In the genomic region with DNA sequence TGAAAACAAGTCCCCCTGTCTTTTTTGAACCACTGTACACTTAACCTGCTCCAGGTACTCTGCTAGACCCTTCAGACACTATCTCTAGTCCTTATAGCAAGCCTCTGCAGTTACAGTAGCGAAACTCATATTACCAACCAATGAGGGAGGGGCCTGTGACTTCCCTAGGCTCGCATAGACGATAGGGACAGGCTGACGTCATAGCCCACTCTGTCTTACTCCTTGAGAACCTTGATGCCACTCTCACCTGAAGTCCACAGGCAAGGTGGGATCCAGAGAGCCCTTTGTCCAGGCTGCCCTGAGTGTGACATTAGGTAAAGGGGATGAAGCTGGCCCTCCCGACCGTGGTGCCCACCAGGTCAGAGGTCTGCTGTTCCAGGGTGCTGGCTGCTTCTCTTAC, we compare ENCODE assay signal across 32 cellular contexts.
"Had no signal": no experiment of that assay in that cellular context is flagged by ENCODE, and none has a peak within 500 bp of the region (broad histone marks: within the 10 kb centered on the region; RNA-seq: fewer than 3 reads in every experiment).

No MANE protein-coding gene starts in this region.

- H3K27ac ChIP-seq: Peyer's patch, WERI-Rb-1 had no signal

- H3K36me3 ChIP-seq: Peyer's patch, WERI-Rb-1 had no signal

- H3K4me3 ChIP-seq: Peyer's patch had no signal

- H3K27me3 ChIP-seq: Peyer's patch had no signal

- H3K4me1 Mint-ChIP-seq: activated CD4-positive, alpha-beta memory T cell treated with anti-CD3 and anti-CD28 coated beads, Interleukin-2, amount 10 ng/mL, durations not matched to agents 7 days and 5 days; activated CD8-positive, alpha-beta memory T cell treated with anti-CD3 and anti-CD28 coated beads, Interleukin-2, amount 10 ng/mL, durations not matched to agents 7 days and 5 days; activated naive CD4-positive, alpha-beta T cell treated with anti-CD3 and anti-CD28 coated beads, Interleukin-2, amount 10 ng/mL, durations not matched to agents 7 days and 5 days; activated naive CD8-positive, alpha-beta T cell treated with anti-CD3 and anti-CD28 coated beads, Interleukin-2, amount 50 U/mL, for 24 hours had no signal

- DNase-seq: activated CD4-positive, alpha-beta memory T cell treated with anti-CD3 and anti-CD28 coated beads, Interleukin-2, amount 10 ng/mL, durations not matched to agents 7 days and 5 days; activated CD4-positive, alpha-beta T cell treated with anti-CD3 and anti-CD28 coated beads for 1 hour; activated CD4-positive, alpha-beta T cell treated with anti-CD3 and anti-CD28 coated beads for 48 hours; activated CD4-positive, CD25-positive, alpha-beta regulatory T cell; activated CD8-positive, alpha-beta memory T cell treated with anti-CD3 and anti-CD28 coated beads for 24 hours; activated CD8-positive, alpha-beta memory T cell treated with anti-CD3 and anti-CD28 coated beads, Interleukin-2, amount 10 ng/mL, durations not matched to agents 7 days and 5 days; activated CD8-positive, alpha-beta memory T cell treated with anti-CD3 and anti-CD28 coated beads, Interleukin-2, amount 50 U/mL, for 48 hours; activated effector memory CD4-positive, alpha-beta T cell treated with Interleukin-2 at 50 U/mL for 16 hours; activated naive CD4-positive, alpha-beta T cell treated with anti-CD3 and anti-CD28 coated beads, Interleukin-2, amount 10 ng/mL, durations not matched to agents 7 days and 5 days; activated naive CD8-positive, alpha-beta T cell treated with anti-CD3 and anti-CD28 coated beads, Interleukin-2, amount 50 U/mL, for 24 hours; activated T-cell treated with anti-CD3 and anti-CD28 coated beads, Interleukin-2, amount 50 U/mL, for 48 hours; anterior cingulate cortex; central memory CD4-positive, alpha-beta T cell; NCI-H1092 treated with DMSO at 0.1 percent for 48 hours; NCI-H1417; NCI-H146; NCI-H187; NCI-H2029 treated with DMSO at 0.1 percent for 48 hours; NCI-H2107; NCI-H2171; NCI-H510A; NCI-H526; NCI-H748 treated with DMSO at 0.1 percent for 48 hours; NK-92 treated with Interleukin-12 subunit alpha and Interleukin-12 subunit beta, amount 100 ng/mL, for 24 hours; PC-3; Peyer's patch; RPMI8226; SHP77 treated with DMSO at 0.1 percent for 48 hours; T1000; WERI-Rb-1 had no signal

- H3K9me3 ChIP-seq: Peyer's patch had no signal

- ATAC-seq: activated CD8-positive, alpha-beta memory T cell treated with anti-CD3 and anti-CD28 coated beads, Interleukin-2, amount 10 ng/mL, durations not matched to agents 7 days and 5 days; activated naive CD8-positive, alpha-beta T cell treated with anti-CD3 and anti-CD28 coated beads, Interleukin-2, amount 50 U/mL, for 24 hours; PC-3 had no signal

- H3K27ac Mint-ChIP-seq: activated CD4-positive, alpha-beta memory T cell treated with anti-CD3 and anti-CD28 coated beads, Interleukin-2, amount 10 ng/mL, durations not matched to agents 7 days and 5 days; activated CD8-positive, alpha-beta memory T cell treated with anti-CD3 and anti-CD28 coated beads, Interleukin-2, amount 10 ng/mL, durations not matched to agents 7 days and 5 days; activated naive CD4-positive, alpha-beta T cell treated with anti-CD3 and anti-CD28 coated beads, Interleukin-2, amount 10 ng/mL, durations not matched to agents 7 days and 5 days; activated naive CD8-positive, alpha-beta T cell; activated naive CD8-positive, alpha-beta T cell treated with anti-CD3 and anti-CD28 coated beads, Interleukin-2, amount 50 U/mL, for 24 hours had no signal

- H3K4me1 ChIP-seq: Peyer's patch had no signal

- H3K27me3 Mint-ChIP-seq: activated naive CD8-positive, alpha-beta T cell had no signal

- H3K36me3 Mint-ChIP-seq: activated CD8-positive, alpha-beta memory T cell treated with anti-CD3 and anti-CD28 coated beads, Interleukin-2, amount 10 ng/mL, durations not matched to agents 7 days and 5 days; activated naive CD4-positive, alpha-beta T cell treated with anti-CD3 and anti-CD28 coated beads, Interleukin-2, amount 10 ng/mL, durations not matched to agents 7 days and 5 days; activated naive CD8-positive, alpha-beta T cell; brain had no signal

- H3K9me3 Mint-ChIP-seq: activated CD4-positive, alpha-beta memory T cell treated with anti-CD3 and anti-CD28 coated beads, Interleukin-2, amount 10 ng/mL, durations not matched to agents 7 days and 5 days; activated naive CD4-positive, alpha-beta T cell treated with anti-CD3 and anti-CD28 coated beads, Interleukin-2, amount 10 ng/mL, durations not matched to agents 7 days and 5 days; activated naive CD8-positive, alpha-beta T cell treated with anti-CD3 and anti-CD28 coated beads, Interleukin-2, amount 50 U/mL, for 24 hours; brain had no signal

- H3K4me3 Mint-ChIP-seq: activated CD4-positive, alpha-beta memory T cell treated with anti-CD3 and anti-CD28 coated beads, Interleukin-2, amount 10 ng/mL, durations not matched to agents 7 days and 5 days; activated CD8-positive, alpha-beta memory T cell treated with anti-CD3 and anti-CD28 coated beads, Interleukin-2, amount 10 ng/mL, durations not matched to agents 7 days and 5 days; activated naive CD4-positive, alpha-beta T cell treated with anti-CD3 and anti-CD28 coated beads, Interleukin-2, amount 10 ng/mL, durations not matched to agents 7 days and 5 days; activated naive CD8-positive, alpha-beta T cell; activated naive CD8-positive, alpha-beta T cell treated with anti-CD3 and anti-CD28 coated beads, Interleukin-2, amount 50 U/mL, for 24 hours had no signal
